In the genomic region with DNA sequence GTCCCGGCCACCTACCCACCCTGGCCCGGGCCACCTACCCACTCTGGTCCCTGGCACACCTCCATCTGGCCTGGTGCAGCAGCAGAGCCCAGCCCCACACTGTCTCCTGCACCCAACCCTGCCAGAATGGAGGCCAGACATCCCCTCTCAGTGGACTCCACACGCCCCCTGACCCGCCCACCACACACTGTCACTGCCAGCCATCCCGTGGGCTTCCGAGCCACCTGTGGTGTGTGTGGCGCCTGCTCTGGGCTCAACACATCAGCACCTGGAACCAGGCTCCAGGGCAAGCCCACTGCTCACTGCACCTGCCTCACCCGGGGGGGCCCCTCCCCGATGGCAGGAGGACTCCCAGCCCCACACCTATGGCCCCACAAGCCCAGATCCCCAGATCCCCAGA, we compare ENCODE assay signal across 15 cellular contexts. TPM values are rescaled to one million over a fixed set of nuclear protein-coding genes. Genes with fewer than 3 reads are reported as not detected.
DNase-seq lines count a peak whose midpoint lies in the region; ATAC-seq and TF ChIP-seq lines count a peak whose summit lies in the region.
"Had no signal": no experiment of that assay in that cellular context is flagged by ENCODE, and none has a peak within 500 bp of the region (broad histone marks: within the 10 kb centered on the region; RNA-seq: fewer than 3 reads in every experiment).

No MANE protein-coding gene starts in this region.

- H3K27me3 Mint-ChIP-seq in T-helper 17 cell = no peaks in the 10 kb centered on the region
- H3K27me3 Mint-ChIP-seq in stimulated activated naive B cell treated with anti-CD40 and anti-IgM and Interleukin-4, amounts not matched to agents 10 μg/mL and 1 μg/mL and 100 μg/mL, for 72 hours = no peaks in the 10 kb centered on the region
- H3K27me3 Mint-ChIP-seq: B cell; CD4-positive, alpha-beta T cell had no signal

- peak; percentile 60 for DNase-seq in H7
- DNase-seq in T-helper 17 cell = no peak
- DNase-seq in stimulated activated naive B cell treated with anti-CD40 and anti-IgM and Interleukin-4, amounts not matched to agents 10 μg/mL and 1 μg/mL and 100 μg/mL, for 72 hours = no peak
- DNase-seq in mucosa of descending colon = no peak
- DNase-seq in NCI-H2107 treated with DMSO at 0.1 percent for 48 hours (lab: John Stamatoyannopoulos, UW; ENCODE audit: unreplicated experiment) = no peak
- DNase-seq: AML-193; Caco-2; Calu3; CD4-positive, alpha-beta T cell; CD8-positive, alpha-beta T cell; DMS79 treated with DMSO at 0.1 percent for 48 hours; GF-D8 had no signal

- H3K36me3 Mint-ChIP-seq in T-helper 17 cell (ENCODE audit: low read depth) = peaks cover 5% of the 10 kb centered on the region
- peaks cover 16 to 25% of the 10 kb centered on the region in 2 donors for H3K36me3 Mint-ChIP-seq in stimulated activated naive B cell treated with anti-CD40 and anti-IgM and Interleukin-4, amounts not matched to agents 10 μg/mL and 1 μg/mL and 100 μg/mL, for 72 hours

- no peak overlapping the region for H3K27ac Mint-ChIP-seq in T-helper 17 cell
- peak overlapping the region; percentile 25 for H3K27ac Mint-ChIP-seq in stimulated activated naive B cell treated with anti-CD40 and anti-IgM and Interleukin-4, amounts not matched to agents 10 μg/mL and 1 μg/mL and 100 μg/mL, for 72 hours
- H3K27ac Mint-ChIP-seq: B cell; CD4-positive, alpha-beta T cell; CD8-positive, alpha-beta T cell had no signal

- H3K4me3 ChIP-seq in H7 (ENCODE audit: insufficient read depth, low read depth, low read length) = no peak overlapping the region
- no peak overlapping the region for H3K4me3 ChIP-seq in mucosa of descending colon
- H3K4me3 ChIP-seq: A549; BLaER1 treated with 17β-estradiol and CSF1 and Interleukin-3, amounts not matched to agents 10 nM and 100 nM had no signal

- no peaks in the 10 kb centered on the region for H3K4me1 ChIP-seq in mucosa of descending colon (ENCODE audit: low read depth)
- H3K4me1 ChIP-seq: A549, Caco-2 had no signal

- H3K36me3 ChIP-seq in H7 (replicated peaks; ENCODE audit: control insufficient read depth, insufficient read depth, low read length) = no peaks in the 10 kb centered on the region
- no peaks in the 10 kb centered on the region for H3K36me3 ChIP-seq in mucosa of descending colon (ENCODE audit: low read depth)

- TF ChIP-seq CTCF in mucosa of descending colon (IDR thresholded peaks at IDR 0.05) = no peak

- H3K27me3 ChIP-seq in H7 (ENCODE audit: control insufficient read depth, insufficient read depth, low read length) = peaks cover 14% of the 10 kb centered on the region

- H3K4me1 Mint-ChIP-seq in T-helper 17 cell = peaks cover 22% of the 10 kb centered on the region
- H3K4me1 Mint-ChIP-seq in stimulated activated naive B cell treated with anti-CD40 and anti-IgM and Interleukin-4, amounts not matched to agents 10 μg/mL and 1 μg/mL and 100 μg/mL, for 72 hours = peaks cover 14 to 15% of the 10 kb centered on the region in 2 donors

- intact Hi-C loops in mucosa of descending colon (cut with DNase I, micrococcal nuclease) = no loop called here

- no peaks in the 10 kb centered on the region for H3K9me3 ChIP-seq in T-helper 17 cell (ENCODE audit: control insufficient read depth, low read length, poor library complexity, severe bottlenecking)
- no peaks in the 10 kb centered on the region for H3K9me3 ChIP-seq in mucosa of descending colon
- H3K9me3 ChIP-seq: BLaER1 treated with 17β-estradiol and CSF1 and Interleukin-3, amounts not matched to agents 10 nM and 100 nM had no signal

- no peak for ATAC-seq in T-helper 17 cell
- ATAC-seq in stimulated activated naive B cell treated with anti-CD40 and anti-IgM and Interleukin-4, amounts not matched to agents 10 μg/mL and 1 μg/mL and 100 μg/mL, for 72 hours (replicated peaks) = no peak
- ATAC-seq in mucosa of descending colon = no peak
- ATAC-seq: A549; CD8-positive, alpha-beta T cell had no signal

- H3K9me3 Mint-ChIP-seq in stimulated activated naive B cell treated with anti-CD40 and anti-IgM and Interleukin-4, amounts not matched to agents 10 μg/mL and 1 μg/mL and 100 μg/mL, for 72 hours = peaks cover 8 to 9% of the 10 kb centered on the region in 2 donors
- H3K9me3 Mint-ChIP-seq: CD4-positive, alpha-beta T cell; CD8-positive, alpha-beta T cell had no signal

- peak overlapping the region; percentile 3 for H3K4me3 Mint-ChIP-seq in T-helper 17 cell
- H3K4me3 Mint-ChIP-seq in stimulated activated naive B cell treated with anti-CD40 and anti-IgM and Interleukin-4, amounts not matched to agents 10 μg/mL and 1 μg/mL and 100 μg/mL, for 72 hours = no peak overlapping the region
- H3K4me3 Mint-ChIP-seq: B cell; CD8-positive, alpha-beta T cell had no signal

RNA-seq across cellular contexts. Expression of a gene that starts 50.5 kb away (rescaled TPM):
- total RNA-seq in H7 (2014; rRNA removed; shearing (Covaris generic)) = 17.5 and 26.6 TPM in 2 replicates
- total RNA-seq in T-helper 17 cell (10 to 100 TPM; 79.3 to 86.3 TPM), mucosa of descending colon (10 to 100 TPM; 54.7 to 68.5 (median 55.6) TPM)
